8 cellular contexts compared by ENCODE assay signal in the genomic region with DNA sequence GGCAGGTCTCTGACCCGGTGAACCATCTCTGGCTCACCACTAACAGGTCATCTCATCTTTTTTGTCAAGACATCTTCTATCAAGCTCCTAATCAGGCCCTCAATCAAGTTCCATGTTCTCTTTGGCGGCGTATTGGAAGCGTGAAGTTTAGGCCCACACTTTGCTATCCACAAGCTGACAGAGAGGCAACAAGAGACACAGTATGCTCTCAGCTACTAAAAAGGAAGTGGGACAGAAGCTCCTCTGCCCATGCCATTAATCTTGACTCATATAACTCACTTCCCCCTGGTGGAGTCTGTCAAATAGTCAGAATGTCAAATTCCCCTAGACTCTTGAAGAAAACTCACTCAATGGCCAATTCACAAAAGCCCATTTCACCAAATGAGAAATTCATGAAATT.
DNase-seq lines count a peak whose midpoint lies in the region; ATAC-seq and TF ChIP-seq lines count a peak whose summit lies in the region.

No MANE protein-coding gene starts in this region.

- H3K27me3 ChIP-seq in testis: no peaks in the 10 kb centered on the region

- intact Hi-C loops in testis (cut with DNase I; ENCODE audit: low total_unique reads): no loop called here

- no peaks in the 10 kb centered on the region for H3K4me1 ChIP-seq in testis

- peak; percentile 91 for ATAC-seq in GM18505 (IDR thresholded peaks at IDR 0.05; ENCODE audit: unreplicated experiment)
- ATAC-seq in GM21526 (IDR thresholded peaks at IDR 0.05; ENCODE audit: low FRiP score, unreplicated experiment): peak; percentile 96
- peak; percentile 93 for ATAC-seq in HG03571 (IDR thresholded peaks at IDR 0.05; ENCODE audit: unreplicated experiment)
- ATAC-seq in activated T-helper 17 cell treated with anti-CD3 and anti-CD28 coated beads, Interleukin-2, amount 50 U/mL, for 72 hours (replicated peaks): peak; percentile 89

- no peak overlapping the region for H3K4me3 ChIP-seq in testis

- 85 to 90% methylated on average over 4 of the region's 4 CpGs for WGBS in testis, 2 donors

- TF ChIP-seq POLR2A in GM18505 (IDR thresholded peaks at IDR 0.05; ENCODE audit: borderline replicate concordance, extremely low read depth, insufficient read depth, insufficient read length) (no peak), testis (IDR thresholded peaks at IDR 0.05) (no peak)

- no peaks in the 10 kb centered on the region for H3K27me3 Mint-ChIP-seq in activated T-helper 17 cell treated with anti-CD3 and anti-CD28 coated beads, Interleukin-2, amount 50 U/mL, for 72 hours

- H3K36me3 ChIP-seq in testis (ENCODE audit: low read depth, missing control alignments): no peaks in the 10 kb centered on the region

- H3K36me3 Mint-ChIP-seq in activated T-helper 17 cell treated with anti-CD3 and anti-CD28 coated beads, Interleukin-2, amount 50 U/mL, for 72 hours (ENCODE audit: low read depth): no peaks in the 10 kb centered on the region

- H3K9me3 ChIP-seq in testis: no peaks in the 10 kb centered on the region

- TF ChIP-seq CTCF in testis (IDR thresholded peaks at IDR 0.05): no peak

- H3K4me1 Mint-ChIP-seq in activated T-helper 17 cell treated with anti-CD3 and anti-CD28 coated beads, Interleukin-2, amount 50 U/mL, for 72 hours: peaks cover 25% of the 10 kb centered on the region

- no peak overlapping the region for H3K27ac ChIP-seq in testis

- peak overlapping the region; percentile 45 for H3K4me3 Mint-ChIP-seq in activated T-helper 17 cell treated with anti-CD3 and anti-CD28 coated beads, Interleukin-2, amount 50 U/mL, for 72 hours

- H3K9me3 Mint-ChIP-seq in activated T-helper 17 cell treated with anti-CD3 and anti-CD28 coated beads, Interleukin-2, amount 50 U/mL, for 72 hours: no peaks in the 10 kb centered on the region

- DNase-seq in pons (ENCODE audit: low spot score): peak; percentile 64
- no peak for DNase-seq in testis
- no peak for DNase-seq in amniotic stem cell (lab: John Stamatoyannopoulos, UW)
- DNase-seq in SW480 (ENCODE audit: low spot score): no peak

- peak overlapping the region; percentile 64 for H3K27ac Mint-ChIP-seq in activated T-helper 17 cell treated with anti-CD3 and anti-CD28 coated beads, Interleukin-2, amount 50 U/mL, for 72 hours
